8 cellular contexts compared by ENCODE assay signal in genomic region chr1:39378377-39378776, GRCh38.
DNase-seq lines count a peak whose midpoint lies in the region; ATAC-seq lines count a peak whose summit lies in the region.

No MANE protein-coding gene starts in this region.

- H3K9me2 ChIP-seq in GM23248 (ENCODE audit: insufficient read depth): no peaks in the 10 kb centered on the region

- no peaks in the 10 kb centered on the region for H3K79me2 ChIP-seq in GM23248 (ENCODE audit: insufficient read depth)

- no peaks in the 10 kb centered on the region for H3K9me3 Mint-ChIP-seq in activated T-cell treated with anti-CD3 and anti-CD28 coated beads, Interleukin-2, amount 50 U/mL, for 24 hours
- no peaks in the 10 kb centered on the region for H3K9me3 Mint-ChIP-seq in stimulated activated effector memory CD8-positive, alpha-beta T cell treated with anti-CD3 and anti-CD28 coated beads, Interleukin-12 subunit alpha, Interleukin-12 subunit beta, amount 100 ng/mL, for 72 hours

- H3K27ac ChIP-seq in epithelial cell of prostate: peak overlapping the region; percentile 31
- no peak overlapping the region for H3K27ac ChIP-seq in GM23248

- no peak overlapping the region for H3K4me3 ChIP-seq in GM23248

- H3K27ac Mint-ChIP-seq in activated T-cell treated with anti-CD3 and anti-CD28 coated beads, Interleukin-2, amount 50 U/mL, for 24 hours: peak overlapping the region; percentile 31
- peak overlapping the region; percentile 45 for H3K27ac Mint-ChIP-seq in stimulated activated effector memory CD8-positive, alpha-beta T cell treated with anti-CD3 and anti-CD28 coated beads, Interleukin-12 subunit alpha, Interleukin-12 subunit beta, amount 100 ng/mL, for 72 hours

- no peak overlapping the region for H2AFZ ChIP-seq in GM23248

- no peak overlapping the region for H3K4me2 ChIP-seq in GM23248 (ENCODE audit: unreplicated experiment)

- no peak for ATAC-seq in stimulated activated effector memory CD8-positive, alpha-beta T cell treated with anti-CD3 and anti-CD28 coated beads, Interleukin-12 subunit alpha, Interleukin-12 subunit beta, amount 100 ng/mL, for 72 hours
- ATAC-seq in stimulated activated naive CD8-positive, alpha-beta T cell treated with anti-CD3 and anti-CD28 coated beads, Interleukin-15, Interleukin-2, amounts not matched to agents 100 U/mL and 50 U/mL, for 24 hours: no peak

- H3K27me3 ChIP-seq in GM23248 (replicated peaks; ENCODE audit: insufficient read depth): no peaks in the 10 kb centered on the region

- peaks cover 29% of the 10 kb centered on the region; the same call in 1 of the 2 replicates for H3K36me3 ChIP-seq in GM23248 (ENCODE audit: low read depth)

- H3K4me3 Mint-ChIP-seq in activated T-cell treated with anti-CD3 and anti-CD28 coated beads, Interleukin-2, amount 50 U/mL, for 24 hours: no peak overlapping the region
- no peak overlapping the region for H3K4me3 Mint-ChIP-seq in stimulated activated effector memory CD8-positive, alpha-beta T cell treated with anti-CD3 and anti-CD28 coated beads, Interleukin-12 subunit alpha, Interleukin-12 subunit beta, amount 100 ng/mL, for 72 hours

- H3K36me3 Mint-ChIP-seq in activated T-cell treated with anti-CD3 and anti-CD28 coated beads, Interleukin-2, amount 50 U/mL, for 24 hours (ENCODE audit: low read depth): peaks cover 69% of the 10 kb centered on the region
- peaks cover 98% of the 10 kb centered on the region for H3K36me3 Mint-ChIP-seq in stimulated activated effector memory CD8-positive, alpha-beta T cell treated with anti-CD3 and anti-CD28 coated beads, Interleukin-12 subunit alpha, Interleukin-12 subunit beta, amount 100 ng/mL, for 72 hours

- H3K4me1 Mint-ChIP-seq in activated T-cell treated with anti-CD3 and anti-CD28 coated beads, Interleukin-2, amount 50 U/mL, for 24 hours (ENCODE audit: low read depth): no peaks in the 10 kb centered on the region
- H3K4me1 Mint-ChIP-seq in stimulated activated effector memory CD8-positive, alpha-beta T cell treated with anti-CD3 and anti-CD28 coated beads, Interleukin-12 subunit alpha, Interleukin-12 subunit beta, amount 100 ng/mL, for 72 hours: no peaks in the 10 kb centered on the region

- H4K20me1 ChIP-seq in GM23248 (ENCODE audit: insufficient read depth): no peaks in the 10 kb centered on the region

- H3K27me3 Mint-ChIP-seq in activated T-cell treated with anti-CD3 and anti-CD28 coated beads, Interleukin-2, amount 50 U/mL, for 24 hours: no peaks in the 10 kb centered on the region

- DNase-seq in activated T-cell treated with anti-CD3 and anti-CD28 coated beads, Interleukin-2, amount 50 U/mL, for 24 hours: no peak
- DNase-seq in activated T-cell treated with anti-CD3 and anti-CD28 coated beads for 4 hours (no peak), NCI-H2196 treated with DMSO at 0.1 percent for 48 hours (lab: John Stamatoyannopoulos, UW; ENCODE audit: unreplicated experiment) (peak; percentile 58), epithelial cell of prostate (ENCODE audit: low read depth, low spot score) (peak; percentile 75), GM23248 (no peak), inferior parietal cortex (ENCODE audit: extremely low spot score) (no peak)
- no peak for DNase-seq in stimulated activated effector memory CD8-positive, alpha-beta T cell treated with anti-CD3 and anti-CD28 coated beads, Interleukin-12 subunit alpha, Interleukin-12 subunit beta, amount 100 ng/mL, for 72 hours (ENCODE audit: low spot score in 2 of 2)
- no peak for DNase-seq in stimulated activated naive CD8-positive, alpha-beta T cell treated with anti-CD3 and anti-CD28 coated beads, Interleukin-15, Interleukin-2, amounts not matched to agents 100 U/mL and 50 U/mL, for 24 hours

- 46 to 55% methylated on average over 2 of the region's 2 CpGs for WGBS in GM23248 (ENCODE audit: low coverage in 1 of 2, low lambda C conversion rate in 2 of 2, missing lambda C conversion rate in 2 of 2), 2 experiments

- in situ Hi-C loops in GM23248 (cut with MboI): no loop called here

- H3K4me1 ChIP-seq in GM23248 (ENCODE audit: insufficient read depth): 0 out of 2 replicates have a peak, but pooled peaks cover 5% of the 10 kb centered on the region

- H3K9ac ChIP-seq in GM23248: no peak overlapping the region

- H3K9me3 ChIP-seq in GM23248 (ENCODE audit: low read depth): no peaks in the 10 kb centered on the region

- no peaks in the 10 kb centered on the region for H3F3A ChIP-seq in GM23248 (ENCODE audit: insufficient read depth)

Comparison
In these comparisons a context has a peak if more than half of its experiments do, and no peak if none do; other contexts are left out.
1. DNase-seq: peak in NCI-H2196 treated with DMSO at 0.1 percent for 48 hours (single experiment) and epithelial cell of prostate (single experiment); none in activated T-cell treated with anti-CD3 and anti-CD28 coated beads, Interleukin-2, amount 50 U/mL, for 24 hours (single experiment), activated T-cell treated with anti-CD3 and anti-CD28 coated beads for 4 hours (single experiment), stimulated activated effector memory CD8-positive, alpha-beta T cell treated with anti-CD3 and anti-CD28 coated beads, Interleukin-12 subunit alpha, Interleukin-12 subunit beta, amount 100 ng/mL, for 72 hours (0 of 2), GM23248 (single experiment), stimulated activated naive CD8-positive, alpha-beta T cell treated with anti-CD3 and anti-CD28 coated beads, Interleukin-15, Interleukin-2, amounts not matched to agents 100 U/mL and 50 U/mL, for 24 hours (single experiment) and inferior parietal cortex (single experiment).